In genomic region chr1:112614460-112615065, GRCh38 we compare ENCODE assay signal across 8 cellular contexts. TPM values are rescaled to one million over a fixed set of nuclear protein-coding genes. Genes with fewer than 3 reads are reported as not detected.
DNase-seq lines count a peak whose midpoint lies in the region; ATAC-seq and TF ChIP-seq lines count a peak whose summit lies in the region.

No MANE protein-coding gene starts in this region.

- H3K9ac ChIP-seq in colonic mucosa (ENCODE audit: low read depth in 2 of 2, low read length in 2 of 2) = no peak overlapping the region

- 79 to 85% (median 82%) methylated on average over 6 of the region's 6 CpGs for WGBS in heart left ventricle, 4 donors
- WGBS in prostate gland = 59% methylated on average over 6 of the region's 6 CpGs

- H3K36me3 ChIP-seq in heart left ventricle (peaks cover 0 to 72% (median 58%) of the 10 kb centered on the region in 9 donors), colonic mucosa (no peaks in the 10 kb centered on the region), prostate gland (peaks cover 0 to 6% of the 10 kb centered on the region in 2 donors)

- TF ChIP-seq CTCF in heart left ventricle (IDR thresholded peaks at IDR 0.05) (peak in 11 of 12 donors; percentile 4 to 55 (median 35)), colonic mucosa (IDR thresholded peaks at IDR 0.05) (peak; percentile 66), prostate gland (IDR thresholded peaks at IDR 0.05) (peak in 3 of 4 experiments; percentile 43 to 47 (median 46))

- H3K27ac ChIP-seq in heart left ventricle = no peak overlapping the region
- no peak overlapping the region for H3K27ac ChIP-seq in colonic mucosa
- no peak overlapping the region for H3K27ac ChIP-seq in prostate gland

- no peaks in the 10 kb centered on the region for H3K9me3 ChIP-seq in heart left ventricle
- no peaks in the 10 kb centered on the region for H3K9me3 ChIP-seq in colonic mucosa
- H3K9me3 ChIP-seq in prostate gland = no peaks in the 10 kb centered on the region

- H3K27me3 ChIP-seq in heart left ventricle (no peaks in the 10 kb centered on the region), colonic mucosa (no peaks in the 10 kb centered on the region), prostate gland (replicated peaks; ENCODE audit: insufficient read depth) (no peaks in the 10 kb centered on the region)

- H3K4me3 ChIP-seq in heart left ventricle (no peak overlapping the region), colonic mucosa (no peak overlapping the region), prostate gland (no peak overlapping the region)

- TF ChIP-seq POLR2A in heart left ventricle (IDR thresholded peaks at IDR 0.05) = no peak
- no peak for TF ChIP-seq POLR2A in prostate gland (IDR thresholded peaks at IDR 0.05)

- DNase-seq in heart left ventricle (no peak), cardiac septum (ENCODE audit: low spot score) (no peak), NCI-H526 (lab: John Stamatoyannopoulos, UW) (peak; percentile 38 to 55), colonic mucosa (no peak), prostate gland (ENCODE audit: low spot score) (no peak)

- intact Hi-C loops in heart left ventricle (cut with DNase I) = loop anchor here in 9 of 10 donors (5.0 to 10.0 kb wide), 7 partner anchors 58 to 222 kb away; partner anchors contain the start of genes CTTNBP2NL (in 3 of the 9), WNT2B (in 2 of the 9) and MOV10 (in 1 of the 9)
- intact Hi-C loops in cardiac septum (cut with DNase I) = loop anchor here (5.0 to 10.0 kb wide), 3 partner anchors 63 to 112 kb away; no protein-coding TSS in a partner anchor
- intact Hi-C loops in colonic mucosa (cut with DNase I) = loop anchor here (5.0 kb wide), 3 partner anchors 93 to 222 kb away; partner anchors contain the start of gene RHOC
- intact Hi-C loops in prostate gland (cut with DNase I) = loop anchor here (5.0 kb wide), 1 partner anchor 112 kb away; no protein-coding TSS in a partner anchor

- H3K4me1 ChIP-seq in heart left ventricle (peaks cover 0 to 17% (median 9%) of the 10 kb centered on the region in 12 donors), colonic mucosa (no peaks in the 10 kb centered on the region), prostate gland (replicated peaks) (no peaks in the 10 kb centered on the region)

- ATAC-seq in heart left ventricle (no peak), HG03025 (IDR thresholded peaks at IDR 0.05; ENCODE audit: low FRiP score, unreplicated experiment) (no peak), GM18511 (IDR thresholded peaks at IDR 0.05; ENCODE audit: unreplicated experiment) (no peak), GM18868 (IDR thresholded peaks at IDR 0.05; ENCODE audit: unreplicated experiment) (no peak)

RNA-seq across cellular contexts. Expression of gene ST7L, which starts 4.4 kb away (rescaled TPM):
- 10 to 100 TPM; 11.4 to 20.3 (median 13.8) TPM for total RNA-seq in heart left ventricle
- 1 to 10 TPM; 6.9 to 9.8 TPM for polyA plus RNA-seq in heart left ventricle
- total RNA-seq in cardiac septum = 14.0 TPM
- total RNA-seq in colonic mucosa = 10 to 100 TPM; 14.4 to 15.0 TPM
- 10 to 100 TPM; 22.7 to 28.4 TPM for total RNA-seq in prostate gland

RNA-seq across cellular contexts. Expression of gene CAPZA1, which starts 5.1 kb away (rescaled TPM):
- total RNA-seq in heart left ventricle (10 to 100 TPM; 23.8 to 98.4 (median 32.6) TPM), cardiac septum (35.3 TPM), colonic mucosa (100 to 1,000 TPM; 165 to 178 TPM), prostate gland (100 to 1,000 TPM in 1 of 2 donors, 10 to 100 TPM in 1; 87.4 to 104 TPM)
- 10 to 100 TPM; 17.0 to 46.6 TPM for polyA plus RNA-seq in heart left ventricle

RNA-seq across cellular contexts. Expression of gene MOV10, which starts 59.9 kb away (rescaled TPM):
- total RNA-seq in heart left ventricle (10 to 100 TPM in 7 of 9 donors, 1 to 10 TPM in 2; 7.5 to 43.6 (median 13.3) TPM), cardiac septum (18.3 TPM), colonic mucosa (10 to 100 TPM; 61.6 to 62.7 TPM), prostate gland (100 to 1,000 TPM in 1 of 2 donors, 10 to 100 TPM in 1; 47.0 to 169 TPM)
- polyA plus RNA-seq in heart left ventricle = 10 to 100 TPM; 10.8 to 25.3 TPM

Comparison
In these comparisons a context has a peak if more than half of its experiments do, and no peak if none do; other contexts are left out.
1. DNase-seq: peak in NCI-H526 (2 of 2); none in heart left ventricle (0 of 5), cardiac septum (single experiment), colonic mucosa (single experiment) and prostate gland (single experiment).
2. Peak in every context shown above with its lines, with median percentiles within 50 percentile points of each other: CTCF ChIP-seq.